Comparison of ENCODE assay signal across 29 cellular contexts in the genomic region with DNA sequence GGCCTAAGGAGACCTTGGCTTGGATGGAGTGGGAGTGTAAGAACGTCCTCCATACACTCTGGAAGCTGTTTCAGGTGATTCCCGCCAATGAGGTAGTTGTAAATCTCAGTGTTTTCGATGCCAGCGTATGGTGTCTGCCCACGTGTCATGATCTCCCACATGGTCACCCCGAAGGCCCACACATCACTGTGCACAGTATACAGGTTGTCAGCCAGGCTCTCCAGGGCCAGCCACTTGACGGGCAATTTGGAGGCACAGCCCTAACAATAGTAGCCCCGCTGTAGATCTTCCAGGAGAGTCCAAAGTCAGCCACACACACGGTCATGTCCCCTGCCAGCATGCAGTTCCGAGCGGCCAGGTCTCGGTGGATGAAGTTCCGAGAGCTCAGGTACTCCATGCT.
"Had no signal": no experiment of that assay in that cellular context is flagged by ENCODE, and none has a peak within 500 bp of the region (broad histone marks: within the 10 kb centered on the region; RNA-seq: fewer than 3 reads in every experiment).

No MANE protein-coding gene starts in this region.

- H3K4me1 Mint-ChIP-seq: activated B cell treated with CpG ODN at 0.5 μM for 24 hours, brain, T-cell had no signal

- H3K4me2 ChIP-seq: SK-N-SH had no signal

- H3K27ac ChIP-seq: adrenal gland, SJSA1, VCaP had no signal

- ATAC-seq: T-cell, T-helper 17 cell had no signal

- H3K9ac ChIP-seq: SK-N-SH had no signal

- H3K4me3 ChIP-seq: adrenal gland, MG63, SJSA1 had no signal

- DNase-seq: activated B cell treated with CpG ODN at 0.5 μM for 24 hours; activated CD4-positive, alpha-beta memory T cell treated with anti-CD3 and anti-CD28 coated beads for 36 hours; activated CD4-positive, alpha-beta T cell treated with anti-CD3 and anti-CD28 coated beads for 4 hours; activated CD4-positive, alpha-beta T cell treated with anti-CD3 and anti-CD28 coated beads, Interleukin-2, amount 50 U/mL, for 1 hour; activated CD4-positive, CD25-positive, alpha-beta regulatory T cell treated with anti-CD3 and anti-CD28 coated beads, Interleukin-2, amount 50 U/mL, for 72 hours; activated CD8-positive, alpha-beta memory T cell treated with anti-CD3 and anti-CD28 coated beads, Interleukin-2, amount 50 U/mL, for 4 hours; activated effector memory CD4-positive, alpha-beta T cell treated with Interleukin-2 at 50 U/mL for 16 hours; activated naive CD4-positive, alpha-beta T cell treated with anti-CD3 and anti-CD28 coated beads, Interleukin-2, amount 50 U/mL, for 16 hours; activated T-cell treated with anti-CD3 and anti-CD28 coated beads for 4 hours; activated T-cell treated with anti-CD3 and anti-CD28 coated beads, Interleukin-2, amount 50 U/mL, for 48 hours; adrenal gland; Kasumi-1; KG1; MG63; NCI-H1048; NCI-H1105 treated with DMSO at 0.1 percent for 48 hours; NCI-H1436; NCI-H1694; NCI-H1930; NCI-H2081 treated with DMSO at 0.1 percent for 48 hours; NCI-H226; NCI-H524 treated with DMSO at 0.1 percent for 48 hours; SHP77 treated with DMSO at 0.1 percent for 48 hours; SK-N-SH; T-cell; T-helper 17 cell had no signal

- H3K27me3 Mint-ChIP-seq: activated B cell treated with CpG ODN at 0.5 μM for 24 hours; activated CD4-positive, alpha-beta memory T cell treated with anti-CD3 and anti-CD28 coated beads for 36 hours; brain; T-cell; T-helper 17 cell had no signal

- H3K27me3 ChIP-seq: adrenal gland, MG63, SJSA1 had no signal

- H3K4me3 Mint-ChIP-seq: activated B cell treated with CpG ODN at 0.5 μM for 24 hours; activated CD4-positive, alpha-beta memory T cell treated with anti-CD3 and anti-CD28 coated beads for 36 hours; brain; T-cell; T-helper 17 cell had no signal

- H3K27ac Mint-ChIP-seq: activated B cell treated with CpG ODN at 0.5 μM for 24 hours; activated CD4-positive, alpha-beta memory T cell treated with anti-CD3 and anti-CD28 coated beads for 36 hours; brain; T-cell; T-helper 17 cell had no signal

- H3K4me1 ChIP-seq: SJSA1 had no signal
